8 cellular contexts compared by ENCODE assay signal in genomic region chr14:24332094-24332983, GRCh38. TPM values are rescaled to one million over a fixed set of nuclear protein-coding genes. Genes with fewer than 3 reads are reported as not detected.
DNase-seq lines count a peak whose midpoint lies in the region; ATAC-seq and TF ChIP-seq lines count a peak whose summit lies in the region.

No MANE protein-coding gene starts in this region.

- ATAC-seq in GM18867 (IDR thresholded peaks at IDR 0.05; ENCODE audit: unreplicated experiment), result peak; percentile 84
- peak; percentile 70 for ATAC-seq in HG03097 (IDR thresholded peaks at IDR 0.05; ENCODE audit: low FRiP score, unreplicated experiment)
- peak; percentile 80 to 82 for ATAC-seq in lower lobe of right lung

- peak overlapping the region; percentile 87 for H3K4me3 Mint-ChIP-seq in activated CD4-positive, alpha-beta T cell treated with anti-CD3 and anti-CD28 coated beads, Interleukin-2, amount 10 ng/mL, durations not matched to agents 24 days and 14 days
- H3K4me3 Mint-ChIP-seq in dendritic cell treated with granulocyte-macrophage colony-stimulating factor and Interleukin-4, amounts not matched to agents 40 ng/mL and 50 ng/mL, for 4 days, result peak overlapping the region; percentile 67

- H3K36me3 Mint-ChIP-seq in activated CD4-positive, alpha-beta T cell treated with anti-CD3 and anti-CD28 coated beads, Interleukin-2, amount 10 ng/mL, durations not matched to agents 24 days and 14 days (ENCODE audit: low read depth), result peaks cover 20% of the 10 kb centered on the region
- H3K36me3 Mint-ChIP-seq in dendritic cell treated with granulocyte-macrophage colony-stimulating factor and Interleukin-4, amounts not matched to agents 40 ng/mL and 50 ng/mL, for 4 days (ENCODE audit: low read depth), result peaks cover 16% of the 10 kb centered on the region

- H3K27ac ChIP-seq in lower lobe of right lung, result no peak overlapping the region

- H3K9me3 ChIP-seq in lower lobe of right lung, result no peaks in the 10 kb centered on the region

- H3K27ac Mint-ChIP-seq in activated CD4-positive, alpha-beta T cell treated with anti-CD3 and anti-CD28 coated beads, Interleukin-2, amount 10 ng/mL, durations not matched to agents 24 days and 14 days, result peak overlapping the region; percentile 26
- H3K27ac Mint-ChIP-seq in dendritic cell treated with granulocyte-macrophage colony-stimulating factor and Interleukin-4, amounts not matched to agents 40 ng/mL and 50 ng/mL, for 4 days, result peak overlapping the region; percentile 76

- H3K36me3 ChIP-seq in lower lobe of right lung, result peaks cover 16% of the 10 kb centered on the region

- peak overlapping the region; percentile 58 for H3K4me3 ChIP-seq in lower lobe of right lung

- H3K4me1 ChIP-seq in lower lobe of right lung, result peaks cover 77% of the 10 kb centered on the region

- peak; percentile 72 for TF ChIP-seq CTCF in AG09319 (IDR thresholded peaks at IDR 0.05; ENCODE audit: low read depth, low read length)
- TF ChIP-seq CTCF in lower lobe of right lung (IDR thresholded peaks at IDR 0.05), result peak; percentile 69

- DNase-seq in AG09319 (ENCODE audit: extremely low read depth, low read depth), result no peak
- DNase-seq in NCI-H345 (lab: John Stamatoyannopoulos, UW), result peak; percentile 85
- DNase-seq in activated CD4-positive, alpha-beta T cell treated with anti-CD3 and anti-CD28 coated beads, Interleukin-2, amount 10 ng/mL, durations not matched to agents 24 days and 14 days, result peak; percentile 95
- peak; percentile 79 for DNase-seq in lower lobe of right lung
- DNase-seq in stimulated activated CD8-positive, alpha-beta memory T cell treated with anti-CD3 and anti-CD28 coated beads, Interleukin-12 subunit alpha, Interleukin-12 subunit beta, amount 100 ng/mL, for 1 hour (ENCODE audit: low read depth), result peak; percentile 71

- intact Hi-C loops in activated CD4-positive, alpha-beta T cell treated with anti-CD3 and anti-CD28 coated beads, Interleukin-2, amount 10 ng/mL, durations not matched to agents 24 days and 14 days (cut with micrococcal nuclease), result loop anchor here (1.0 to 5.0 kb wide), 4 partner anchors 22 to 340 kb away; partner anchors contain the start of genes LTB4R and LTB4R2
- intact Hi-C loops in dendritic cell treated with granulocyte-macrophage colony-stimulating factor and Interleukin-4, amounts not matched to agents 40 ng/mL and 50 ng/mL, for 4 days (cut with micrococcal nuclease), result loop anchor here (5.0 kb wide), 1 partner anchor 35 kb away; the partner anchor contains the start of gene NFATC4
- intact Hi-C loops in lower lobe of right lung (cut with DNase I), result no loop called here

- H3K4me1 Mint-ChIP-seq in activated CD4-positive, alpha-beta T cell treated with anti-CD3 and anti-CD28 coated beads, Interleukin-2, amount 10 ng/mL, durations not matched to agents 24 days and 14 days, result peaks cover 52% of the 10 kb centered on the region
- peaks cover 97% of the 10 kb centered on the region for H3K4me1 Mint-ChIP-seq in dendritic cell treated with granulocyte-macrophage colony-stimulating factor and Interleukin-4, amounts not matched to agents 40 ng/mL and 50 ng/mL, for 4 days (ENCODE audit: low read depth)

- peaks cover 15% of the 10 kb centered on the region for H3K27me3 ChIP-seq in lower lobe of right lung (ENCODE audit: low read depth)

- H3K27me3 Mint-ChIP-seq in activated CD4-positive, alpha-beta T cell treated with anti-CD3 and anti-CD28 coated beads, Interleukin-2, amount 10 ng/mL, durations not matched to agents 24 days and 14 days, result peaks cover 33% of the 10 kb centered on the region
- peaks cover 39% of the 10 kb centered on the region for H3K27me3 Mint-ChIP-seq in dendritic cell treated with granulocyte-macrophage colony-stimulating factor and Interleukin-4, amounts not matched to agents 40 ng/mL and 50 ng/mL, for 4 days

- no peaks in the 10 kb centered on the region for H3K9me3 Mint-ChIP-seq in activated CD4-positive, alpha-beta T cell treated with anti-CD3 and anti-CD28 coated beads, Interleukin-2, amount 10 ng/mL, durations not matched to agents 24 days and 14 days
- H3K9me3 Mint-ChIP-seq in dendritic cell treated with granulocyte-macrophage colony-stimulating factor and Interleukin-4, amounts not matched to agents 40 ng/mL and 50 ng/mL, for 4 days, result no peaks in the 10 kb centered on the region

RNA-seq across cellular contexts. Expression of gene ADCY4, which starts 2.5 kb away (rescaled TPM):
- total RNA-seq in activated CD4-positive, alpha-beta T cell treated with anti-CD3 and anti-CD28 coated beads, Interleukin-2, amount 10 ng/mL, durations not matched to agents 24 days and 14 days, result 1.6 and 2.8 TPM in 2 replicates
- total RNA-seq in lower lobe of right lung, result 42.7 TPM

RNA-seq across cellular contexts. Expression of gene RIPK3, which starts 7.5 kb away (rescaled TPM):
- total RNA-seq in activated CD4-positive, alpha-beta T cell treated with anti-CD3 and anti-CD28 coated beads, Interleukin-2, amount 10 ng/mL, durations not matched to agents 24 days and 14 days, result 12.0 and 13.9 TPM in 2 replicates
- total RNA-seq in lower lobe of right lung, result 27.9 TPM

RNA-seq across cellular contexts. Expression of gene LTB4R, which starts 21.0 kb away (rescaled TPM):
- 12.2 and 14.2 TPM in 2 replicates for total RNA-seq in activated CD4-positive, alpha-beta T cell treated with anti-CD3 and anti-CD28 coated beads, Interleukin-2, amount 10 ng/mL, durations not matched to agents 24 days and 14 days
- 14.1 TPM for total RNA-seq in lower lobe of right lung

RNA-seq across cellular contexts. Expression of gene LTB4R2, which starts 22.4 kb away (rescaled TPM):
- 9.6 and 11.0 TPM in 2 replicates for total RNA-seq in activated CD4-positive, alpha-beta T cell treated with anti-CD3 and anti-CD28 coated beads, Interleukin-2, amount 10 ng/mL, durations not matched to agents 24 days and 14 days
- 5.9 TPM for total RNA-seq in lower lobe of right lung

RNA-seq across cellular contexts. Expression of gene CIDEB, which starts 24.6 kb away (rescaled TPM):
- total RNA-seq in activated CD4-positive, alpha-beta T cell treated with anti-CD3 and anti-CD28 coated beads, Interleukin-2, amount 10 ng/mL, durations not matched to agents 24 days and 14 days, result 21.8 and 22.2 TPM in 2 replicates
- total RNA-seq in lower lobe of right lung, result 16.4 TPM

Comparison
In these comparisons a context has a peak if more than half of its experiments do, and no peak if none do; other contexts are left out.
1. RNA of gene ADCY4, which starts 2.5 kb away (total RNA-seq): 42.7 TPM in lower lobe of right lung (single experiment); 1.6 to 2.8 TPM in activated CD4-positive, alpha-beta T cell treated with anti-CD3 and anti-CD28 coated beads, Interleukin-2, amount 10 ng/mL, durations not matched to agents 24 days and 14 days; every median in the first group is over 10 times any median in the second.
2. Peak in every context shown above with its lines, with median percentiles within 50 percentile points of each other: ATAC-seq.